1 cellular context compared by ENCODE assay signal in the genomic region with DNA sequence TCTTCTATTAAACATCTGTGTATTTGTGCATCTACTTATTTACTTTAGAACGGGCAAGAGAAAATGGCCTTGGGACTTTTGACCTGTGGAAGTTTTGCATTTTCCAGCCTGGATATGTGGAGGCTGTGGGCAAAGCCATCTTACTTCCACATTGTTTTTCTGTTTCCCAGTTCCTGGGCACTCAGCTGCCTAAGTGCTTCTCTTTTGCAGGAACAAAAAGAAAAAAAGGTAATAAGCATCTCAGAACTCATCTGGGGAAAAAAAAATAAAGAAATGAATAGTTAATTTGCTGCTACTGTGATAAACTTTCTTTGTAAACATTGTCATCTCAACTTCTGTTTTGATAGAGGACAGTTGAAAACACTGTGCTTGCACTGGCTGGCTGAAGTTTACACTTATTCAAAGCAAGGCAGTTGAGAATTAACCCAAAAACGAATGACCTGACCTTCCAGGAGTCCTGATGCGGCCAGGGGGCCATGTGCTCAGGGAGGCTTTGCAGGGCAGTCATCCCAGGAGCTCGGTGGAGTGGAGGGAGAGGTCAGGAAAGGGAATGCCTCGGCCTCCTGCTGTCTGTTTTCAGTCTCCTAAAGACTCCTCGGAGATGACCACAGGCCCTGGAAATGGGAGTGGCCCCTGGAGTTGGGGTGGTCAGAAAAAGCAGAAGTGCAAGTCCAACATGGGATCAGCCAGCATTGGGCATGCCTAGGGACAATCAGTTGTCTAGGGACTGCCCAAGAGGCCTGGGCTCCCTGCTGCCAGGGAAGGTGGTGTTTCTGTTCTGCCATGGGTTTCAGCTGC.
A peak's percentile ranks its signal among the peaks of the same experiment; 100 is the strongest.
TF ChIP-seq lines count a peak whose summit lies in the region.

No MANE protein-coding gene starts in this region.

TF ChIP-seq in K562, 482 proteins besides CTCF, POLR2A, EP300 and RAD21 (continued from another document):
- TF ChIP-seq CTBP1 (IDR thresholded peaks at IDR 0.05; ENCODE audit: borderline replicate concordance) (0 out of 2 replicates have a peak, but pooled peaks have one; percentile 22), ZNF551 (CRISPR knock-in tag; IDR thresholded peaks at IDR 0.05) (no peak), ZNF134 (CRISPR knock-in tag; conservative IDR thresholded peaks at IDR 0.05) (no peak), NUFIP1 (IDR thresholded peaks at IDR 0.05; ENCODE audit: partially characterized antibody) (no peak), FUS (optimal IDR thresholded peaks at IDR 0.05; ENCODE audit: low read depth, low read length) (no peak), SNRNP70 (optimal IDR thresholded peaks at IDR 0.05; ENCODE audit: low read depth, low read length) (no peak), PPARD (CRISPR knock-in tag; IDR thresholded peaks at IDR 0.05) (no peak), EP400 (IDR thresholded peaks at IDR 0.05) (no peak), CHD1 (IDR thresholded peaks at IDR 0.05; ENCODE audit: low read length) (no peak), NRF1 (conservative IDR thresholded peaks at IDR 0.05 in 1 of 2, IDR thresholded peaks at IDR 0.05 in 1 of 2) (peak; percentile 70 to 79)
- TF ChIP-seq, protein P1, sequence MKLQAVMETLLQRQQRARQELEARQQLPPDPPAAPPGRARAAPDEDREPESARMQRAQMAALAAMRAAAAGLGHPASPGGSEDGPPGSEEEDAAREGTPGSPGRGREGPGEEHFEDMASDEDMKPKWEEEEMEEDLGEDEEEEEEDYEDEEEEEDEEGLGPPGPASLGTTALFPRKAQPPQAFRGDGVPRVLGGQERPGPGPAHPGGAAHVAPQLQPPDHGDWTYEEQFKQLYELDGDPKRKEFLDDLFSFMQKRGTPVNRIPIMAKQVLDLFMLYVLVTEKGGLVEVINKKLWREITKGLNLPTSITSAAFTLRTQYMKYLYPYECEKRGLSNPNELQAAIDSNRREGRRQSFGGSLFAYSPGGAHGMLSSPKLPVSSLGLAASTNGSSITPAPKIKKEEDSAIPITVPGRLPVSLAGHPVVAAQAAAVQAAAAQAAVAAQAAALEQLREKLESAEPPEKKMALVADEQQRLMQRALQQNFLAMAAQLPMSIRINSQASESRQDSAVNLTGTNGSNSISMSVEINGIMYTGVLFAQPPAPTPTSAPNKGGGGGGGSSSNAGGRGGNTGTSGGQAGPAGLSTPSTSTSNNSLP (IDR thresholded peaks at IDR 0.05; ENCODE audit: borderline replicate concordance, low read depth, low read length): no peak
TF ChIP-seq in K562: peak in this region for 15.
